ENCODE assay signal across 13 cellular contexts in the genomic region with DNA sequence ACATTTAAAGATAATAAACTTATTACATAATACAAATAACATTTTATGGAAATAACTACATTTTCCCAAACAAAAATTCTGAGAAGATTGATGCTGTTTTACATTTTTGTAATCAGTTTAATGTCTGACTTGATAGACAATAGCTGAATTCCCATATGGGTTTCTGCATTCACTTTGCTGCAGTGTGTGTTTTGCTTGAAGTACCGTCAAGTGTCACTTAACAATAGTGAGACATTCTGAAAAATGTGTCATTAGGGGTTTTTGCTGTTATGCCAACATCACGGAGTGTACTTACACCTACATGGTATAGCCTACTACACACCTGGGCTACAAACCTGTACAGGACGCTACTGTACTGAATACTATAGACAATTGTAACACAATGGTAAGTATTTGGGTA. TPM values are rescaled to one million over a fixed set of nuclear protein-coding genes. Genes with fewer than 3 reads are reported as not detected.
A peak's percentile ranks its signal among the peaks of the same experiment; 100 is the strongest.
DNase-seq lines count a peak whose midpoint lies in the region; ATAC-seq and TF ChIP-seq lines count a peak whose summit lies in the region.
"Had no signal": no experiment of that assay in that cellular context is flagged by ENCODE, and none has a peak within 500 bp of the region (broad histone marks: within the 10 kb centered on the region; RNA-seq: fewer than 3 reads in every experiment).

No MANE protein-coding gene starts in this region.

- H3K27ac ChIP-seq in left lung (no peak overlapping the region), left ventricle myocardium inferior (replicated peaks) (no peak overlapping the region)
- H3K27ac ChIP-seq: C4-2B, HL-60 had no signal

- ATAC-seq in left lung, result peak; percentile 26
- ATAC-seq: GM23338 had no signal

- peak; percentile 15 for DNase-seq in NCI-H748 (lab: John Stamatoyannopoulos, UW; ENCODE audit: unreplicated experiment)
- DNase-seq in NCI-H748 treated with DMSO at 0.1 percent for 48 hours (lab: John Stamatoyannopoulos, UW), result no peak
- peak; percentile 4 to 46 for DNase-seq in NCI-H187 (lab: John Stamatoyannopoulos, UW)
- no peak for DNase-seq in left lung
- DNase-seq in effector CD4-positive, alpha-beta T cell, result no peak
- DNase-seq in left ventricle myocardium inferior, result no peak
- no peak for DNase-seq in HPDE6-E6E7 (ENCODE audit: extremely low spot score)
- DNase-seq: BE2C; CD4-positive, alpha-beta memory T cell; H7 had no signal

- H3K27me3 ChIP-seq in left lung, result no peaks in the 10 kb centered on the region
- H3K27me3 ChIP-seq in left ventricle myocardium inferior (ENCODE audit: low read depth), result no peaks in the 10 kb centered on the region
- H3K27me3 ChIP-seq: BE2C had no signal

- H3K4me3 ChIP-seq in left lung (no peak overlapping the region), left ventricle myocardium inferior (no peak overlapping the region)
- H3K4me3 ChIP-seq: GM23338 had no signal

- H3K36me3 ChIP-seq in left lung (no peaks in the 10 kb centered on the region), left ventricle myocardium inferior (no peaks in the 10 kb centered on the region)
- H3K36me3 ChIP-seq: BE2C had no signal

- intact Hi-C loops in left lung (cut with DNase I) (no loop called here), left ventricle myocardium inferior (cut with micrococcal nuclease) (no loop called here)

- TF ChIP-seq CTCF in left lung (IDR thresholded peaks at IDR 0.05) (no peak), left ventricle myocardium inferior (IDR thresholded peaks at IDR 0.05; ENCODE audit: borderline replicate concordance) (no peak)

- H3K4me1 ChIP-seq in left lung (no peaks in the 10 kb centered on the region), left ventricle myocardium inferior (no peaks in the 10 kb centered on the region)
- H3K4me1 ChIP-seq: BE2C had no signal

- H3K9me3 ChIP-seq in left lung (peaks cover 0 to 3% of the 10 kb centered on the region in 2 donors), left ventricle myocardium inferior (replicated peaks) (peaks cover under 1% of the 10 kb centered on the region)
- H3K9me3 ChIP-seq: BE2C had no signal

RNA-seq across cellular contexts. Expression of a gene that starts 57.5 kb away (rescaled TPM):
- total RNA-seq in left lung (10 to 100 TPM; 18.2 to 19.0 TPM), left ventricle myocardium inferior (13.4 TPM)

Comparison
In these comparisons a context has a peak if more than half of its experiments do, and no peak if none do; other contexts are left out.
1. DNase-seq: peak in NCI-H748 (single experiment) and NCI-H187 (2 of 2); none in NCI-H748 treated with DMSO at 0.1 percent for 48 hours (single experiment), left lung (0 of 2), effector CD4-positive, alpha-beta T cell (single experiment), left ventricle myocardium inferior (single experiment) and HPDE6-E6E7 (single experiment).